9 cellular contexts compared by ENCODE assay signal in genomic region chr16:31216552-31217530, GRCh38. TPM values are rescaled to one million over a fixed set of nuclear protein-coding genes. Genes with fewer than 3 reads are reported as not detected.
DNase-seq lines count a peak whose midpoint lies in the region; ATAC-seq and TF ChIP-seq lines count a peak whose summit lies in the region.
"Had no signal": no experiment of that assay in that cellular context is flagged by ENCODE, and none has a peak within 500 bp of the region (broad histone marks: within the 10 kb centered on the region; RNA-seq: fewer than 3 reads in every experiment).

Gene PYDC1 (minus strand): TSS chr16:31217135. CDS start chr16:31217028, 107 bp downstream.

- no peaks in the 10 kb centered on the region for H3K9me3 Mint-ChIP-seq in natural killer cell

- peaks cover 0 to 20% (median 11%) of the 10 kb centered on the region in 11 experiments; a peak in 9 of 22 replicates for H4K20me1 ChIP-seq in BLaER1 treated with 17β-estradiol and CSF1 and Interleukin-3, amounts not matched to agents 10 nM and 100 nM
- no peaks in the 10 kb centered on the region for H4K20me1 ChIP-seq in PC-3 (ENCODE audit: low read length)

- H3K9ac ChIP-seq in BLaER1 treated with 17β-estradiol and CSF1 and Interleukin-3, amounts not matched to agents 10 nM and 100 nM: peak within 1 kb of the TSS in 2 of 11 experiments; percentile 64; a peak in 3 of 22 replicates
- no peak within 1 kb of the TSS for H3K9ac ChIP-seq in PC-3 (ENCODE audit: low read length)

- H3K27ac ChIP-seq in BLaER1 treated with 17β-estradiol and CSF1 and Interleukin-3, amounts not matched to agents 10 nM and 100 nM: no peak within 1 kb of the TSS
- H3K27ac ChIP-seq in PC-3 (ENCODE audit: low read length): no peak within 1 kb of the TSS
- no peak within 1 kb of the TSS for H3K27ac ChIP-seq in effector memory CD4-positive, alpha-beta T cell (ENCODE audit: insufficient read depth, low read length, poor library complexity, severe bottlenecking)

- no TSS peak for BruUV-seq in PC-3 (replicated peaks; lab: Mats Ljungman, UMichigan)

- peaks cover 25 to 48% of the 10 kb centered on the region in 2 donors for H3K27me3 Mint-ChIP-seq in natural killer cell (ENCODE audit: low read depth in 2 of 2)

- peak within 1 kb of the TSS in 1 of 2 donors; percentile 67 for H3K27ac Mint-ChIP-seq in natural killer cell

- H3K27me3 ChIP-seq in BLaER1 treated with 17β-estradiol and CSF1 and Interleukin-3, amounts not matched to agents 10 nM and 100 nM: peaks cover 25 to 48% (median 41%) of the 10 kb centered on the region in 11 experiments
- peaks cover 10% of the 10 kb centered on the region for H3K27me3 ChIP-seq in PC-3 (ENCODE audit: low read length)
- H3K27me3 ChIP-seq in effector memory CD4-positive, alpha-beta T cell (replicated peaks; ENCODE audit: control insufficient read depth, insufficient read depth, low read length, poor library complexity, severe bottlenecking): peaks cover 30% of the 10 kb centered on the region

- H3F3A ChIP-seq in PC-3 (ENCODE audit: low read length, unreplicated experiment): no peaks in the 10 kb centered on the region

- peak within 1 kb of the TSS; percentile 81 to 98 (median 91) for H3K4me2 ChIP-seq in BLaER1 treated with 17β-estradiol and CSF1 and Interleukin-3, amounts not matched to agents 10 nM and 100 nM
- peak within 1 kb of the TSS; percentile 94 for H3K4me2 ChIP-seq in PC-3 (ENCODE audit: low read length)

- H3K79me2 ChIP-seq in PC-3 (ENCODE audit: low read length): no peaks in the 10 kb centered on the region

- H3K4me3 ChIP-seq in BLaER1 treated with 17β-estradiol and CSF1 and Interleukin-3, amounts not matched to agents 10 nM and 100 nM: peak within 1 kb of the TSS in 7 of 10 experiments; percentile 48 to 70 (median 58); a peak in 13 of 20 replicates
- H3K4me3 ChIP-seq in PC-3 (ENCODE audit: low read length): peak within 1 kb of the TSS; percentile 68; the same call in 1 of the 2 replicates
- H3K4me3 ChIP-seq in effector memory CD4-positive, alpha-beta T cell (ENCODE audit: insufficient read depth, low read depth, low read length, poor library complexity, severe bottlenecking): peak within 1 kb of the TSS; percentile 48

- CTCF ChIA-PET in PC-3 (lab: Charles Lee): no interaction called here

- no peaks in the 10 kb centered on the region for H3K36me3 ChIP-seq in BLaER1 treated with 17β-estradiol and CSF1 and Interleukin-3, amounts not matched to agents 10 nM and 100 nM
- H3K36me3 ChIP-seq in PC-3 (ENCODE audit: low read depth, low read length): no peaks in the 10 kb centered on the region
- no peaks in the 10 kb centered on the region for H3K36me3 ChIP-seq in effector memory CD4-positive, alpha-beta T cell (ENCODE audit: control insufficient read depth, insufficient read depth, low read length)

- intact Hi-C loops in PC-3 (cut with micrococcal nuclease) (no loop called here), natural killer cell (cut with micrococcal nuclease) (no loop called here)

- peak within 1 kb of the TSS; percentile 87 for H2AFZ ChIP-seq in PC-3 (ENCODE audit: low read length)

- ATAC-seq in PC-3: no peak
- ATAC-seq in natural killer cell: peak; percentile 37 to 56 (median 51)
- ATAC-seq in GM19463 (IDR thresholded peaks at IDR 0.05; ENCODE audit: unreplicated experiment): no peak
- no peak for ATAC-seq in GM18511 (IDR thresholded peaks at IDR 0.05; ENCODE audit: unreplicated experiment)
- ATAC-seq in GM18870 (IDR thresholded peaks at IDR 0.05; ENCODE audit: unreplicated experiment): no peak

- DNase-seq in PC-3 (no peak), natural killer cell (peak; percentile 34), NCI-H146 (lab: John Stamatoyannopoulos, UW) (no peak)
- DNase-seq in effector memory CD4-positive, alpha-beta T cell: no peak

- no peaks in the 10 kb centered on the region for H3K9me2 ChIP-seq in PC-3 (replicated peaks; ENCODE audit: low read length)

- no peaks in the 10 kb centered on the region for H3K36me3 Mint-ChIP-seq in natural killer cell

- peaks cover 18 to 35% of the 10 kb centered on the region in 2 donors for H3K4me1 Mint-ChIP-seq in natural killer cell

- no peaks in the 10 kb centered on the region for H3K9me3 ChIP-seq in BLaER1 treated with 17β-estradiol and CSF1 and Interleukin-3, amounts not matched to agents 10 nM and 100 nM (replicated peaks in 1 of 11)
- H3K9me3 ChIP-seq in PC-3 (ENCODE audit: low read length): no peaks in the 10 kb centered on the region
- no peaks in the 10 kb centered on the region for H3K9me3 ChIP-seq in effector memory CD4-positive, alpha-beta T cell (ENCODE audit: control insufficient read depth, low read length)

- POLR2A ChIA-PET in PC-3 (lab: Charles Lee; ENCODE audit: unreplicated experiment): no interaction called here

- H3K4me3 Mint-ChIP-seq in natural killer cell: peak within 1 kb of the TSS; percentile 89

- TF ChIP-seq CTCF in PC-3 (conservative IDR thresholded peaks at IDR 0.05; ENCODE audit: low read depth, low read length) (no peak), natural killer cell (IDR thresholded peaks at IDR 0.05) (no peak)

- peaks cover 45 to 61% (median 54%) of the 10 kb centered on the region in 10 experiments for H3K4me1 ChIP-seq in BLaER1 treated with 17β-estradiol and CSF1 and Interleukin-3, amounts not matched to agents 10 nM and 100 nM
- 0 out of 2 replicates have a peak, but pooled peaks cover 7% of the 10 kb centered on the region for H3K4me1 ChIP-seq in PC-3 (ENCODE audit: insufficient read depth, low read length)
- H3K4me1 ChIP-seq in effector memory CD4-positive, alpha-beta T cell (ENCODE audit: control insufficient read depth, insufficient read depth, low read length, poor library complexity, severe bottlenecking): peaks cover 26% of the 10 kb centered on the region

RNA-seq across cellular contexts. Expression of gene PYDC1, which starts in this region (rescaled TPM):
- total RNA-seq in PC-3 (2014; rRNA removed): not detected in 2 replicates
- not detected for total RNA-seq in natural killer cell
- total RNA-seq: Daoy had no signal

Comparison
In these comparisons a context has a peak if more than half of its experiments do, and no peak if none do; other contexts are left out.
1. Peak in DNase-seq and ATAC-seq in natural killer cell; RNA of the gene not detected or under 1 TPM.